In genomic region chr4:103499094-103499493, GRCh38 we compare ENCODE assay signal across 18 cellular contexts.
DNase-seq lines count a peak whose midpoint lies in the region; FAIRE-seq and TF ChIP-seq lines count a peak whose summit lies in the region.
"Had no signal": no experiment of that assay in that cellular context is flagged by ENCODE, and none has a peak within 500 bp of the region (broad histone marks: within the 10 kb centered on the region; RNA-seq: fewer than 3 reads in every experiment).

No MANE protein-coding gene starts in this region.

- peak; percentile 26; the same call in 1 of the 2 replicates for TF ChIP-seq CTCF in 22Rv1 (IDR thresholded peaks at IDR 0.05)
- peak; percentile 27 for TF ChIP-seq CTCF in GM13977 (IDR thresholded peaks at IDR 0.05; ENCODE audit: extremely low read depth, insufficient read depth, missing control alignments)
- TF ChIP-seq CTCF in OCI-LY1 (IDR thresholded peaks at IDR 0.05; ENCODE audit: low read length) = peak; percentile 12; the same call in 1 of the 2 replicates
- TF ChIP-seq CTCF in epithelial cell of esophagus (IDR thresholded peaks at IDR 0.05; ENCODE audit: insufficient read depth, low read depth, low read length, missing control alignments) = peak; percentile 22
- no peak for TF ChIP-seq CTCF in ascending aorta (IDR thresholded peaks at IDR 0.05)
- TF ChIP-seq CTCF in spleen (IDR thresholded peaks at IDR 0.05 in 8 of 11, conservative IDR thresholded peaks at IDR 0.05 in 3 of 11) = no peak

- FAIRE-seq in small intestine (lab: Jason Lieb, UNC) = no peak
- FAIRE-seq: H54 had no signal

- 91 to 98% (median 94%) methylated on average over 2 of the region's 2 CpGs for WGBS in small intestine, 3 donors
- 92 to 99% (median 93%) methylated on average over 2 of the region's 2 CpGs for WGBS in spleen, 5 donors

- no peak overlapping the region for H3K9ac ChIP-seq in OCI-LY1 (ENCODE audit: low read length)

- no peak for TF ChIP-seq POLR2A in spleen (IDR thresholded peaks at IDR 0.05)

- H3K4me1 ChIP-seq in OCI-LY1 (ENCODE audit: insufficient read depth, low read length, severe bottlenecking) = no peaks in the 10 kb centered on the region
- H3K4me1 ChIP-seq in small intestine (ENCODE audit: control insufficient read depth in 2 of 2, insufficient read depth in 1 of 2, low read depth in 1 of 2, low read length in 1 of 2) = no peaks in the 10 kb centered on the region
- no peaks in the 10 kb centered on the region for H3K4me1 ChIP-seq in ascending aorta
- no peaks in the 10 kb centered on the region for H3K4me1 ChIP-seq in spleen
- H3K4me1 ChIP-seq: adrenal gland, gastrocnemius medialis had no signal

- H3K4me2 ChIP-seq in OCI-LY1 (ENCODE audit: low read length) = no peak overlapping the region

- no peak overlapping the region for H2AFZ ChIP-seq in OCI-LY1 (ENCODE audit: low read length)

- no peaks in the 10 kb centered on the region for H3K79me2 ChIP-seq in OCI-LY1 (ENCODE audit: insufficient read depth, low read length)

- H3K27me3 ChIP-seq in OCI-LY1 (ENCODE audit: insufficient read depth, low read length) (no peaks in the 10 kb centered on the region), small intestine (ENCODE audit: control insufficient read depth in 2 of 2, insufficient read depth in 2 of 2, low read length in 2 of 2) (no peaks in the 10 kb centered on the region), ascending aorta (no peaks in the 10 kb centered on the region), spleen (replicated peaks in 1 of 7) (no peaks in the 10 kb centered on the region)
- H3K27me3 ChIP-seq: adrenal gland, gastrocnemius medialis had no signal

- H4K20me1 ChIP-seq in OCI-LY1 (ENCODE audit: insufficient read depth, low read length) = no peaks in the 10 kb centered on the region

- H3K9me2 ChIP-seq in OCI-LY1 (ENCODE audit: low read depth, low read length) = no peaks in the 10 kb centered on the region

- H3K27ac ChIP-seq in 22Rv1 (no peak overlapping the region), OCI-LY1 (ENCODE audit: low read depth, low read length, poor library complexity, severe bottlenecking) (no peak overlapping the region), small intestine (ENCODE audit: low read depth in 1 of 2, low read length in 1 of 2) (no peak overlapping the region), ascending aorta (no peak overlapping the region), spleen (no peak overlapping the region)
- H3K27ac ChIP-seq: adrenal gland, gastrocnemius medialis had no signal

- no peaks in the 10 kb centered on the region for H3F3A ChIP-seq in OCI-LY1 (ENCODE audit: insufficient read depth, low read length)

- intact Hi-C loops in ascending aorta (cut with DNase I) (no loop called here), spleen (cut with DNase I; ENCODE audit: low total_unique reads) (no loop called here)

- no peaks in the 10 kb centered on the region for H3K36me3 ChIP-seq in OCI-LY1 (ENCODE audit: insufficient read depth, low read length)
- H3K36me3 ChIP-seq in small intestine (ENCODE audit: control insufficient read depth in 2 of 2, insufficient read depth in 2 of 2, low read length in 2 of 2) = no peaks in the 10 kb centered on the region
- H3K36me3 ChIP-seq in ascending aorta = no peaks in the 10 kb centered on the region
- H3K36me3 ChIP-seq in spleen = no peaks in the 10 kb centered on the region
- H3K36me3 ChIP-seq: adrenal gland, gastrocnemius medialis had no signal

- H3K9me3 ChIP-seq in OCI-LY1 (ENCODE audit: low read length) = no peaks in the 10 kb centered on the region
- no peaks in the 10 kb centered on the region for H3K9me3 ChIP-seq in small intestine (ENCODE audit: control insufficient read depth, low read depth)
- H3K9me3 ChIP-seq in ascending aorta = no peaks in the 10 kb centered on the region
- peaks cover 0 to 17% (median 3%) of the 10 kb centered on the region in 8 donors for H3K9me3 ChIP-seq in spleen
- H3K9me3 ChIP-seq: adrenal gland, gastrocnemius medialis had no signal

- DNase-seq in GM13977 (ENCODE audit: low spot score) = no peak
- no peak for DNase-seq in epithelial cell of esophagus (ENCODE audit: low read depth)
- DNase-seq in small intestine = no peak
- DNase-seq in ascending aorta (ENCODE audit: low spot score in 2 of 2) = no peak
- DNase-seq in spleen = no peak
- DNase-seq in cerebellar cortex (ENCODE audit: low spot score) = no peak
- DNase-seq: activated CD4-positive, alpha-beta T cell treated with anti-CD3 and anti-CD28 coated beads for 48 hours; activated T-cell treated with anti-CD3 and anti-CD28 coated beads, Interleukin-2, amount 50 U/mL, for 4 hours; adrenal gland; DMS 273 treated with DMSO at 0.1 percent for 48 hours; gastrocnemius medialis; naive thymus-derived CD4-positive, alpha-beta T cell; NCI-H1092; stimulated activated CD4-positive, alpha-beta T cell treated with anti-CD3 and anti-CD28 coated beads, Interleukin-2, amount 100 ng/mL, for 24 hours; trophoblast cell had no signal

- no peak overlapping the region for H3K4me3 ChIP-seq in OCI-LY1 (ENCODE audit: low read depth, low read length, poor library complexity, severe bottlenecking)
- no peak overlapping the region for H3K4me3 ChIP-seq in epithelial cell of esophagus (ENCODE audit: low read length)
- H3K4me3 ChIP-seq in small intestine (ENCODE audit: low read depth in 1 of 2, low read length in 2 of 2) = no peak overlapping the region
- no peak overlapping the region for H3K4me3 ChIP-seq in ascending aorta
- H3K4me3 ChIP-seq in spleen = no peak overlapping the region
- H3K4me3 ChIP-seq: adrenal gland, gastrocnemius medialis had no signal

- in situ Hi-C loops in GM13977 (cut with MboI; ENCODE audit: low pct_unique_long_range_greater_than_20kb, low sequenced_read_pairs, unreplicated experiment) = no loop called here

Comparison
In these comparisons a context has a peak if more than half of its experiments do, and no peak if none do; other contexts are left out.
1. CTCF ChIP-seq: peak in 22Rv1 (single experiment), GM13977 (single experiment), OCI-LY1 (single experiment) and epithelial cell of esophagus (single experiment); none in ascending aorta (0 of 3) and spleen (0 of 11).